ENCODE assay signal across 1 cellular context in the genomic region with DNA sequence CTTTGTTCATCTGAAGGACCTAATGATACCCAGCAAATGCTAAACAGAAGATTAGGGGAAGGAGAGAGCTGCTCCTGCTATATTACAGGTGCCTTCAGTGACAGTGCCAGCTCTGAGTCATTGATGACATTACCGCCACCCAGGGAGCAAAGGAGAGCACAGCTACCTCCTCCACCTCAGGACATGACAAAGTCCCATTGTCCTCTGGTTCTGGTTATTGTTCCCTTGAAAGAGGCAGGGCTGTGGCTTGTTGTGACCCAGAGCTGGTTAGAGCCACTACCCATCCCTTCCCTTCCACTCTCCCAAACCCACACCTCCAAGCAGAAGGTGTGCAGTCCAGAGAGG.
TF ChIP-seq lines count a peak whose summit lies in the region.

No MANE protein-coding gene starts in this region.

TF ChIP-seq in HepG2, 621 proteins besides CTCF, POLR2A, EP300 and RAD21 (continued from another document):
- TF ChIP-seq, protein P1, sequence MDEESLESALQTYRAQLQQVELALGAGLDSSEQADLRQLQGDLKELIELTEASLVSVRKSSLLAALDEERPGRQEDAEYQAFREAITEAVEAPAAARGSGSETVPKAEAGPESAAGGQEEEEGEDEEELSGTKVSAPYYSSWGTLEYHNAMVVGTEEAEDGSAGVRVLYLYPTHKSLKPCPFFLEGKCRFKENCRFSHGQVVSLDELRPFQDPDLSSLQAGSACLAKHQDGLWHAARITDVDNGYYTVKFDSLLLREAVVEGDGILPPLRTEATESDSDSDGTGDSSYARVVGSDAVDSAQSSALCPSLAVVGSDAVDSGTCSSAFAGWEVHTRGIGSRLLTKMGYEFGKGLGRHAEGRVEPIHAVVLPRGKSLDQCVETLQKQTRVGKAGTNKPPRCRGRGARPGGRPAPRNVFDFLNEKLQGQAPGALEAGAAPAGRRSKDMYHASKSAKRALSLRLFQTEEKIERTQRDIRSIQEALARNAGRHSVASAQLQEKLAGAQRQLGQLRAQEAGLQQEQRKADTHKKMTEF (CRISPR knock-in tag; IDR thresholded peaks at IDR 0.05) = no peak
- TF ChIP-seq ZNF572 (CRISPR knock-in tag; IDR thresholded peaks at IDR 0.05) (no peak), STAG1 (CRISPR knock-in tag; IDR thresholded peaks at IDR 0.05) (peak; percentile 20; the same call in 1 of the 2 replicates)
- TF ChIP-seq, protein P2, sequence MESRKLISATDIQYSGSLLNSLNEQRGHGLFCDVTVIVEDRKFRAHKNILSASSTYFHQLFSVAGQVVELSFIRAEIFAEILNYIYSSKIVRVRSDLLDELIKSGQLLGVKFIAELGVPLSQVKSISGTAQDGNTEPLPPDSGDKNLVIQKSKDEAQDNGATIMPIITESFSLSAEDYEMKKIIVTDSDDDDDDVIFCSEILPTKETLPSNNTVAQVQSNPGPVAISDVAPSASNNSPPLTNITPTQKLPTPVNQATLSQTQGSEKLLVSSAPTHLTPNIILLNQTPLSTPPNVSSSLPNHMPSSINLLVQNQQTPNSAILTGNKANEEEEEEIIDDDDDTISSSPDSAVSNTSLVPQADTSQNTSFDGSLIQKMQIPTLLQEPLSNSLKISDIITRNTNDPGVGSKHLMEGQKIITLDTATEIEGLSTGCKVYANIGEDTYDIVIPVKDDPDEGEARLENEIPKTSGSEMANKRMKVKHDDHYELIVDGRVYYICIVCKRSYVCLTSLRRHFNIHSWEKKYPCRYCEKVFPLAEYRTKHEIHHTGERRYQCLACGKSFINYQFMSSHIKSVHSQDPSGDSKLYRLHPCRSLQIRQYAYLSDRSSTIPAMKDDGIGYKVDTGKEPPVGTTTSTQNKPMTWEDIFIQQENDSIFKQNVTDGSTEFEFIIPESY (CRISPR knock-in tag; IDR thresholded peaks at IDR 0.05) = peak; percentile 60; the same call in 1 of the 2 replicates
